Comparison of ENCODE assay signal across 14 cellular contexts in genomic region chr1:198462365-198463025, GRCh38.
DNase-seq lines count a peak whose midpoint lies in the region; ATAC-seq and TF ChIP-seq lines count a peak whose summit lies in the region.
"Had no signal": no experiment of that assay in that cellular context is flagged by ENCODE, and none has a peak within 500 bp of the region (broad histone marks: within the 10 kb centered on the region; RNA-seq: fewer than 3 reads in every experiment).

No MANE protein-coding gene starts in this region.

- no peaks in the 10 kb centered on the region for H3K27me3 Mint-ChIP-seq in natural killer cell treated with Interleukin-12 subunit alpha and Interleukin-12 subunit beta and Interleukin-15 and Interleukin-18, amount 100 ng/mL, for 72 hours
- peaks cover 0 to 3% of the 10 kb centered on the region in 2 donors for H3K27me3 Mint-ChIP-seq in natural killer cell (ENCODE audit: low read depth in 2 of 2)
- H3K27me3 Mint-ChIP-seq: stimulated activated memory B cell treated with anti-CD40 and anti-IgM and Interleukin-4, amounts not matched to agents 10 μg/mL and 1 μg/mL and 100 μg/mL, for 72 hours had no signal

- intact Hi-C loops in natural killer cell (cut with micrococcal nuclease) = loop anchor here (10.0 kb wide), 2 partner anchors 538 to 848 kb away; no protein-coding TSS in a partner anchor

- DNase-seq in natural killer cell treated with Interleukin-12 subunit alpha and Interleukin-12 subunit beta and Interleukin-15 and Interleukin-18, amount 100 ng/mL, for 72 hours (ENCODE audit: low spot score) = no peak
- DNase-seq in natural killer cell (no peak), RKO (ENCODE audit: low spot score) (peak; percentile 5), dermis blood vessel endothelial cell (peak; percentile 27), stromal cell of bone marrow (ENCODE audit: low read depth) (peak; percentile 41)
- DNase-seq in activated effector memory CD4-positive, alpha-beta T cell treated with Interleukin-2 at 50 U/mL for 16 hours = no peak
- DNase-seq: BE2C, lower lobe of right lung, NCI-H2081, nucleus accumbens, T-cell had no signal

- peaks cover 8 to 27% of the 10 kb centered on the region in 2 donors for H3K4me1 Mint-ChIP-seq in natural killer cell treated with Interleukin-12 subunit alpha and Interleukin-12 subunit beta and Interleukin-15 and Interleukin-18, amount 100 ng/mL, for 72 hours (ENCODE audit: low read depth in 2 of 2)
- peaks cover 0 to 17% of the 10 kb centered on the region in 2 donors for H3K4me1 Mint-ChIP-seq in natural killer cell
- H3K4me1 Mint-ChIP-seq: stimulated activated memory B cell treated with anti-CD40 and anti-IgM and Interleukin-4, amounts not matched to agents 10 μg/mL and 1 μg/mL and 100 μg/mL, for 72 hours; T-cell had no signal

- no peak overlapping the region for H3K27ac Mint-ChIP-seq in natural killer cell treated with Interleukin-12 subunit alpha and Interleukin-12 subunit beta and Interleukin-15 and Interleukin-18, amount 100 ng/mL, for 72 hours
- no peak overlapping the region for H3K27ac Mint-ChIP-seq in natural killer cell
- H3K27ac Mint-ChIP-seq: stimulated activated memory B cell treated with anti-CD40 and anti-IgM and Interleukin-4, amounts not matched to agents 10 μg/mL and 1 μg/mL and 100 μg/mL, for 72 hours; T-cell had no signal

- ATAC-seq in natural killer cell treated with Interleukin-12 subunit alpha and Interleukin-12 subunit beta and Interleukin-15 and Interleukin-18, amount 100 ng/mL, for 72 hours = peak; percentile 67 to 88
- ATAC-seq in natural killer cell (no peak), GM19324 (IDR thresholded peaks at IDR 0.05; ENCODE audit: low FRiP score, unreplicated experiment) (no peak), GM21360 (IDR thresholded peaks at IDR 0.05; ENCODE audit: unreplicated experiment) (no peak)
- ATAC-seq: lower lobe of right lung; stimulated activated memory B cell treated with anti-CD40 and anti-IgM and Interleukin-4, amounts not matched to agents 10 μg/mL and 1 μg/mL and 100 μg/mL, for 72 hours; T-cell had no signal

- no peak for TF ChIP-seq CTCF in natural killer cell (IDR thresholded peaks at IDR 0.05)

- H3K36me3 Mint-ChIP-seq in natural killer cell treated with Interleukin-12 subunit alpha and Interleukin-12 subunit beta and Interleukin-15 and Interleukin-18, amount 100 ng/mL, for 72 hours = no peaks in the 10 kb centered on the region
- no peaks in the 10 kb centered on the region for H3K36me3 Mint-ChIP-seq in natural killer cell
- H3K36me3 Mint-ChIP-seq: stimulated activated memory B cell treated with anti-CD40 and anti-IgM and Interleukin-4, amounts not matched to agents 10 μg/mL and 1 μg/mL and 100 μg/mL, for 72 hours; T-cell had no signal

- no peaks in the 10 kb centered on the region for H3K9me3 Mint-ChIP-seq in natural killer cell treated with Interleukin-12 subunit alpha and Interleukin-12 subunit beta and Interleukin-15 and Interleukin-18, amount 100 ng/mL, for 72 hours
- H3K9me3 Mint-ChIP-seq in natural killer cell = no peaks in the 10 kb centered on the region
- H3K9me3 Mint-ChIP-seq: stimulated activated memory B cell treated with anti-CD40 and anti-IgM and Interleukin-4, amounts not matched to agents 10 μg/mL and 1 μg/mL and 100 μg/mL, for 72 hours; T-cell had no signal

- no peak overlapping the region for H3K4me3 Mint-ChIP-seq in natural killer cell treated with Interleukin-12 subunit alpha and Interleukin-12 subunit beta and Interleukin-15 and Interleukin-18, amount 100 ng/mL, for 72 hours
- no peak overlapping the region for H3K4me3 Mint-ChIP-seq in natural killer cell
- H3K4me3 Mint-ChIP-seq: stimulated activated memory B cell treated with anti-CD40 and anti-IgM and Interleukin-4, amounts not matched to agents 10 μg/mL and 1 μg/mL and 100 μg/mL, for 72 hours; T-cell had no signal

Comparison
In these comparisons a context has a peak if more than half of its experiments do, and no peak if none do; other contexts are left out.
1. ATAC-seq: peak in natural killer cell treated with Interleukin-12 subunit alpha and Interleukin-12 subunit beta and Interleukin-15 and Interleukin-18, amount 100 ng/mL, for 72 hours (2 of 2); none in natural killer cell (0 of 3), GM19324 (single experiment) and GM21360 (single experiment).
2. DNase-seq: peak in RKO (single experiment), dermis blood vessel endothelial cell (single experiment) and stromal cell of bone marrow (single experiment); none in natural killer cell treated with Interleukin-12 subunit alpha and Interleukin-12 subunit beta and Interleukin-15 and Interleukin-18, amount 100 ng/mL, for 72 hours (single experiment), natural killer cell (single experiment) and activated effector memory CD4-positive, alpha-beta T cell treated with Interleukin-2 at 50 U/mL for 16 hours (single experiment).